18 cellular contexts compared by ENCODE assay signal in the genomic region with DNA sequence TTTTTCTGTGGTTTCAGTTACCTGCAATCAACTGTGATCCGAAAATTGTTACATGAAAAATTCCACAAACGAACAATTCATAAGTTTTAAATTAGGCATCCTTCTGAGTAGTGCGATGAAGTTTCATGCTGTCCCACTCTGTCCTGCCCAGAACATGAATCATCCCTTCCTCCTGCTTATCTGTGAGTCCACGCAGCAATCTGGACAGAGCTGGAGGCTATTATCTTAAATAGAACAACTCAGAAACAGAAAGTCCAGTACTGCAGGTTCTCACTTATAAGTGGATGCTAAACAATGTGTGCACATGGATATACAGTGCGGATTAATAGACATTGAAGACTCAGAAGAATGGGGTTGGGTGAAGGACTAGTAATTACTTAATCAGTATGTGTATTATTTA.
A peak's percentile ranks its signal among the peaks of the same experiment; 100 is the strongest.
DNase-seq lines count a peak whose midpoint lies in the region; ATAC-seq and TF ChIP-seq lines count a peak whose summit lies in the region.
"Had no signal": no experiment of that assay in that cellular context is flagged by ENCODE, and none has a peak within 500 bp of the region (broad histone marks: within the 10 kb centered on the region; RNA-seq: fewer than 3 reads in every experiment).

No MANE protein-coding gene starts in this region.

- H3K9ac ChIP-seq in adipocyte (ENCODE audit: low read length) (peak overlapping the region; percentile 47), fibroblast of lung (ENCODE audit: insufficient read depth, low read length) (no peak overlapping the region)
- H3K9ac ChIP-seq: GM23248 had no signal

- no peak for ATAC-seq in GM19023 (IDR thresholded peaks at IDR 0.05; ENCODE audit: unreplicated experiment)
- ATAC-seq in HG03097 (IDR thresholded peaks at IDR 0.05; ENCODE audit: low FRiP score, unreplicated experiment): no peak
- ATAC-seq: body of pancreas had no signal

- H2AFZ ChIP-seq in fibroblast of lung (ENCODE audit: low read length): no peak overlapping the region
- H2AFZ ChIP-seq: GM23248 had no signal

- H3K36me3 ChIP-seq in adipocyte (ENCODE audit: control insufficient read depth, insufficient read depth, low read length, severe bottlenecking) (no peaks in the 10 kb centered on the region), fibroblast of lung (ENCODE audit: control insufficient read depth, insufficient read depth, low read length) (no peaks in the 10 kb centered on the region)
- H3K36me3 ChIP-seq: uterus had no signal

- TF ChIP-seq CTCF in fibroblast of lung (conservative IDR thresholded peaks at IDR 0.05 in 1 of 2, IDR thresholded peaks at IDR 0.05 in 1 of 2; ENCODE audit: low read depth in 1 of 2, low read length in 2 of 2): no peak

- no peaks in the 10 kb centered on the region for H4K20me1 ChIP-seq in fibroblast of lung (ENCODE audit: control insufficient read depth, extremely low read depth, insufficient read depth, low read length)

- DNase-seq in HCEC 1CT (peak; percentile 6), adipocyte (ENCODE audit: low read depth) (peak; percentile 33), fibroblast of lung (ENCODE audit: low read depth in 2 of 2) (peak; percentile 21 to 59), lung microvascular endothelial cell (ENCODE audit: low read depth in 2 of 2) (peak; percentile 34 to 91), cortex of kidney (lab: John Stamatoyannopoulos, UW) (no peak), NCI-H69 (lab: John Stamatoyannopoulos, UW) (no peak)
- DNase-seq: activated naive CD4-positive, alpha-beta T cell treated with Interleukin-2 at 50 U/mL for 16 hours; DND-41; GM23248; kidney glomerular epithelial cell; NCI-H446; NK-92 treated with Interleukin-12 subunit alpha and Interleukin-12 subunit beta, amount 100 ng/mL, for 24 hours; stimulated activated CD4-positive, alpha-beta T cell treated with anti-CD3 and anti-CD28 coated beads, Interleukin-1b, Interleukin-23, amount 100 ng/mL, for 48 hours; uterus had no signal

- no peaks in the 10 kb centered on the region for H3K27me3 ChIP-seq in adipocyte (replicated peaks; ENCODE audit: control insufficient read depth, insufficient read depth, low read length)
- H3K27me3 ChIP-seq in fibroblast of lung (ENCODE audit: control insufficient read depth, insufficient read depth, low read length): no peaks in the 10 kb centered on the region
- H3K27me3 ChIP-seq: body of pancreas, uterus had no signal

- no peak overlapping the region for H3K4me2 ChIP-seq in fibroblast of lung (ENCODE audit: extremely low read depth, insufficient read depth, low read length)

- H3K79me2 ChIP-seq in fibroblast of lung (ENCODE audit: control insufficient read depth, insufficient read depth, low read length): no peaks in the 10 kb centered on the region

- no peak overlapping the region for H3K27ac ChIP-seq in fibroblast of lung (ENCODE audit: insufficient read depth, low read length)
- H3K27ac ChIP-seq: body of pancreas, GM23248, RWPE1, uterus had no signal

- H3K4me1 ChIP-seq in adipocyte (ENCODE audit: control insufficient read depth, insufficient read depth, low read length) (peaks cover 16% of the 10 kb centered on the region), fibroblast of lung (ENCODE audit: control insufficient read depth, extremely low read depth, insufficient read depth, low read length) (no peaks in the 10 kb centered on the region)
- H3K4me1 ChIP-seq: body of pancreas, uterus had no signal

- H3K9me3 ChIP-seq in adipocyte (ENCODE audit: control insufficient read depth, low read length) (no peaks in the 10 kb centered on the region), fibroblast of lung (ENCODE audit: control insufficient read depth, insufficient read depth, low read depth, low read length) (no peaks in the 10 kb centered on the region)
- H3K9me3 ChIP-seq: body of pancreas, uterus had no signal

- H3K4me3 ChIP-seq in adipocyte (ENCODE audit: low read length) (no peak overlapping the region), fibroblast of lung (replicated peaks in 1 of 4; ENCODE audit: control extremely low read depth in 1 of 4, insufficient read depth in 1 of 4, low read depth in 3 of 4, low read length in 4 of 4) (no peak overlapping the region)
- H3K4me3 ChIP-seq: body of pancreas, GM23248, uterus had no signal

Comparison
In these comparisons a context has a peak if more than half of its experiments do, and no peak if none do; other contexts are left out.
1. DNase-seq: peak in HCEC 1CT (single experiment), adipocyte (single experiment), fibroblast of lung (2 of 2) and lung microvascular endothelial cell (2 of 2); none in cortex of kidney (single experiment) and NCI-H69 (single experiment).